Comparison of ENCODE assay signal across 10 cellular contexts in genomic region chr4:40991908-40992307, GRCh38.
A peak's percentile ranks its signal among the peaks of the same experiment; 100 is the strongest.
DNase-seq lines count a peak whose midpoint lies in the region; ATAC-seq and TF ChIP-seq lines count a peak whose summit lies in the region.
"Had no signal": no experiment of that assay in that cellular context is flagged by ENCODE, and none has a peak within 500 bp of the region (broad histone marks: within the 10 kb centered on the region; RNA-seq: fewer than 3 reads in every experiment).

No MANE protein-coding gene starts in this region.

- ATAC-seq in GM18870 (IDR thresholded peaks at IDR 0.05; ENCODE audit: unreplicated experiment) (peak; percentile 52), HG03442 (IDR thresholded peaks at IDR 0.05; ENCODE audit: unreplicated experiment) (peak; percentile 47)
- no peak for ATAC-seq in CD8-positive, alpha-beta T cell
- ATAC-seq in stimulated activated naive CD8-positive, alpha-beta T cell treated with anti-CD3 and anti-CD28 coated beads, Interleukin-15, amount 100 ng/mL, for 72 hours: no peak

- peaks cover 66% of the 10 kb centered on the region for H3F3A ChIP-seq in GM23248 (ENCODE audit: insufficient read depth)

- no peaks in the 10 kb centered on the region for H3K36me3 ChIP-seq in GM23248 (ENCODE audit: low read depth)
- no peaks in the 10 kb centered on the region for H3K36me3 ChIP-seq in CD8-positive, alpha-beta T cell (ENCODE audit: insufficient read depth, low read length)

- no peak overlapping the region for H3K4me3 Mint-ChIP-seq in nephron
- no peak overlapping the region for H3K4me3 Mint-ChIP-seq in CD8-positive, alpha-beta T cell
- no peak overlapping the region for H3K4me3 Mint-ChIP-seq in stimulated activated naive CD8-positive, alpha-beta T cell treated with anti-CD3 and anti-CD28 coated beads, Interleukin-15, amount 100 ng/mL, for 72 hours
- H3K4me3 Mint-ChIP-seq: stimulated activated naive CD8-positive, alpha-beta T cell treated with anti-CD3 and anti-CD28 coated beads, Interleukin-15, Interleukin-2, amounts not matched to agents 100 ng/mL and 50 ng/mL, for 24 hours had no signal

- no peak overlapping the region for H3K9ac ChIP-seq in GM23248

- peaks cover 25% of the 10 kb centered on the region for H3K79me2 ChIP-seq in GM23248 (ENCODE audit: insufficient read depth)

- no peaks in the 10 kb centered on the region for H3K9me2 ChIP-seq in GM23248 (ENCODE audit: insufficient read depth)

- no peaks in the 10 kb centered on the region for H3K27me3 ChIP-seq in GM23248 (replicated peaks; ENCODE audit: insufficient read depth)
- H3K27me3 ChIP-seq in CD8-positive, alpha-beta T cell (ENCODE audit: insufficient read depth, low read length): no peaks in the 10 kb centered on the region

- H3K27ac ChIP-seq in GM23248: peak overlapping the region; percentile 92
- H3K27ac ChIP-seq in CD8-positive, alpha-beta T cell (ENCODE audit: low read depth, low read length): no peak overlapping the region

- no peaks in the 10 kb centered on the region for H3K9me3 ChIP-seq in GM23248 (ENCODE audit: low read depth)
- no peaks in the 10 kb centered on the region for H3K9me3 ChIP-seq in CD8-positive, alpha-beta T cell (ENCODE audit: low read length)

- H3K4me1 Mint-ChIP-seq in nephron: peaks cover 38% of the 10 kb centered on the region
- H3K4me1 Mint-ChIP-seq in CD8-positive, alpha-beta T cell (ENCODE audit: low read depth): peaks cover 3% of the 10 kb centered on the region
- no peaks in the 10 kb centered on the region for H3K4me1 Mint-ChIP-seq in stimulated activated naive CD8-positive, alpha-beta T cell treated with anti-CD3 and anti-CD28 coated beads, Interleukin-15, amount 100 ng/mL, for 72 hours

- no peaks in the 10 kb centered on the region for H3K9me3 Mint-ChIP-seq in nephron
- H3K9me3 Mint-ChIP-seq in CD8-positive, alpha-beta T cell: no peaks in the 10 kb centered on the region
- H3K9me3 Mint-ChIP-seq in stimulated activated naive CD8-positive, alpha-beta T cell treated with anti-CD3 and anti-CD28 coated beads, Interleukin-15, amount 100 ng/mL, for 72 hours: no peaks in the 10 kb centered on the region
- H3K9me3 Mint-ChIP-seq: stimulated activated naive CD8-positive, alpha-beta T cell treated with anti-CD3 and anti-CD28 coated beads, Interleukin-15, Interleukin-2, amounts not matched to agents 100 ng/mL and 50 ng/mL, for 24 hours had no signal

- intact Hi-C loops in CD8-positive, alpha-beta T cell (cut with DNase I, micrococcal nuclease): no loop called here

- POLR2A ChIA-PET in CD8-positive, alpha-beta T cell (lab: Charles Lee): no interaction called here

- DNase-seq in GM23248: no peak
- DNase-seq in NCI-H1105 (lab: John Stamatoyannopoulos, UW): no peak
- DNase-seq in CD8-positive, alpha-beta T cell: no peak
- DNase-seq in stimulated activated naive CD8-positive, alpha-beta T cell treated with anti-CD3 and anti-CD28 coated beads, Interleukin-15, amount 100 ng/mL, for 72 hours: no peak
- no peak for DNase-seq in activated CD4-positive, alpha-beta T cell treated with anti-CD3 and anti-CD28 coated beads, Interleukin-2, amount 50 U/mL, for 48 hours
- DNase-seq: cortex of kidney had no signal

- peak overlapping the region in 2 of 3 experiments; percentile 6 to 30 for H3K27ac Mint-ChIP-seq in nephron
- no peak overlapping the region for H3K27ac Mint-ChIP-seq in CD8-positive, alpha-beta T cell
- no peak overlapping the region for H3K27ac Mint-ChIP-seq in stimulated activated naive CD8-positive, alpha-beta T cell treated with anti-CD3 and anti-CD28 coated beads, Interleukin-15, amount 100 ng/mL, for 72 hours
- H3K27ac Mint-ChIP-seq: stimulated activated naive CD8-positive, alpha-beta T cell treated with anti-CD3 and anti-CD28 coated beads, Interleukin-15, Interleukin-2, amounts not matched to agents 100 ng/mL and 50 ng/mL, for 24 hours had no signal

- H3K4me2 ChIP-seq in GM23248 (ENCODE audit: unreplicated experiment): no peak overlapping the region

- TF ChIP-seq CTCF in nephron (IDR thresholded peaks at IDR 0.05; ENCODE audit: unreplicated experiment in 3 of 3): no peak
- TF ChIP-seq CTCF in CD8-positive, alpha-beta T cell (IDR thresholded peaks at IDR 0.05): no peak

- CTCF ChIA-PET in CD8-positive, alpha-beta T cell (lab: Charles Lee): no interaction called here

- no peaks in the 10 kb centered on the region for H3K36me3 Mint-ChIP-seq in nephron (ENCODE audit: low read depth)
- H3K36me3 Mint-ChIP-seq in CD8-positive, alpha-beta T cell: no peaks in the 10 kb centered on the region

- no peaks in the 10 kb centered on the region for H3K27me3 Mint-ChIP-seq in nephron (ENCODE audit: low read depth)
- H3K27me3 Mint-ChIP-seq in CD8-positive, alpha-beta T cell (ENCODE audit: low read depth): peaks cover 4% of the 10 kb centered on the region
- H3K27me3 Mint-ChIP-seq in stimulated activated naive CD8-positive, alpha-beta T cell treated with anti-CD3 and anti-CD28 coated beads, Interleukin-15, amount 100 ng/mL, for 72 hours: peaks cover 13% of the 10 kb centered on the region

- 98% methylated on average over 3 of the region's 3 CpGs for WGBS in GM23248 (ENCODE audit: low coverage in 1 of 2, low lambda C conversion rate in 2 of 2, missing lambda C conversion rate in 2 of 2), 2 experiments

- H2AFZ ChIP-seq in GM23248: no peak overlapping the region

- no peak overlapping the region for H3K4me3 ChIP-seq in GM23248
- no peak overlapping the region for H3K4me3 ChIP-seq in CD8-positive, alpha-beta T cell (ENCODE audit: low read depth, low read length)

- no peaks in the 10 kb centered on the region for H4K20me1 ChIP-seq in GM23248 (ENCODE audit: insufficient read depth)

- peaks cover 69% of the 10 kb centered on the region for H3K4me1 ChIP-seq in GM23248 (ENCODE audit: insufficient read depth)
- no peaks in the 10 kb centered on the region for H3K4me1 ChIP-seq in CD8-positive, alpha-beta T cell (ENCODE audit: insufficient read depth, low read length)

- in situ Hi-C loops in GM23248 (cut with MboI): no loop called here

Comparison
In these comparisons a context has a peak if more than half of its experiments do, and no peak if none do; other contexts are left out.
1. ATAC-seq: peak in GM18870 (single experiment) and HG03442 (single experiment); none in CD8-positive, alpha-beta T cell (single experiment) and stimulated activated naive CD8-positive, alpha-beta T cell treated with anti-CD3 and anti-CD28 coated beads, Interleukin-15, amount 100 ng/mL, for 72 hours (single experiment).
2. H3K27ac Mint-ChIP-seq: peak in nephron (2 of 3); none in CD8-positive, alpha-beta T cell (single experiment) and stimulated activated naive CD8-positive, alpha-beta T cell treated with anti-CD3 and anti-CD28 coated beads, Interleukin-15, amount 100 ng/mL, for 72 hours (0 of 2).